ENCODE assay signal across 14 cellular contexts in the genomic region with DNA sequence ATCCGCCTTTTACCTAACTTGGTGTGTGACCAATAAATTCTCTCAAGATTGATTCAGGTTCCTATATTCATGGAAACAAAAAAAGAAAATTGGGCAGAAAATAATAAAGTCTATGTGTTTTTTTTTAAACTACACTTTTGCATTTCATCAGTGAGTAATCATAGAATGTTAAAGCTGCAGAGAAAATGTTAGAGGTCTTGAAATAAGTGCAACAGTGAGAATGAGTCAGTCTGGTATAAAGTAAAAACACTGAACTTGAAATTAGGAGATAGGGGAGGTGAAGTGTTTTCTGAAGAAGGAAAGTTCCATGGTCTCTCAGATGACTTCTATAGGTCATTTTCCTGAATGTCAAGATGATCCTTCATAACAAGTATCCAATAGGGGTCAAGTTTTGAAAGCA.
"Had no signal": no experiment of that assay in that cellular context is flagged by ENCODE, and none has a peak within 500 bp of the region (broad histone marks: within the 10 kb centered on the region; RNA-seq: fewer than 3 reads in every experiment).

No MANE protein-coding gene starts in this region.

- H3K36me3 ChIP-seq: brain microvascular endothelial cell, gastrocnemius medialis, heart right ventricle, neural progenitor cell, tibial nerve, vagina had no signal

- DNase-seq: activated naive CD4-positive, alpha-beta T cell treated with anti-CD3 and anti-CD28 coated beads, Interleukin-2, amount 50 U/mL, for 16 hours; activated T-cell treated with anti-CD3 and anti-CD28 coated beads, Interleukin-2, amount 50 U/mL, for 1 hour; amniotic stem cell; brain microvascular endothelial cell; cerebellar nuclear complex; gastrocnemius medialis; heart right ventricle; kidney glomerular epithelial cell; stimulated activated CD4-positive, alpha-beta T cell treated with anti-CD3 and anti-CD28 coated beads, Interleukin-2, amount 100 ng/mL, for 24 hours; stimulated activated naive B cell treated with anti-CD40 and anti-IgM and Interleukin-4, amounts not matched to agents 10 μg/mL and 1 μg/mL and 100 μg/mL, for 72 hours had no signal

- H3K27ac ChIP-seq: brain microvascular endothelial cell, gastrocnemius medialis, heart right ventricle, neural progenitor cell, parathyroid adenoma, tibial nerve, vagina had no signal

- ATAC-seq: gastrocnemius medialis; heart right ventricle; stimulated activated naive B cell treated with anti-CD40 and anti-IgM and Interleukin-4, amounts not matched to agents 10 μg/mL and 1 μg/mL and 100 μg/mL, for 72 hours had no signal

- H3K4me3 ChIP-seq: gastrocnemius medialis, heart right ventricle, neural progenitor cell, tibial nerve, vagina had no signal

- H3K36me3 Mint-ChIP-seq: neural progenitor cell had no signal

- H3K27ac Mint-ChIP-seq: neural progenitor cell; stimulated activated naive B cell treated with anti-CD40 and anti-IgM and Interleukin-4, amounts not matched to agents 10 μg/mL and 1 μg/mL and 100 μg/mL, for 72 hours had no signal

- H3K9me3 Mint-ChIP-seq: neural progenitor cell had no signal

- H3K27me3 ChIP-seq: brain microvascular endothelial cell, gastrocnemius medialis, heart right ventricle, neural progenitor cell, tibial nerve, vagina had no signal

- H3K4me1 ChIP-seq: gastrocnemius medialis, heart right ventricle, neural progenitor cell, parathyroid adenoma, tibial nerve, vagina had no signal

- H3K27me3 Mint-ChIP-seq: stimulated activated naive B cell treated with anti-CD40 and anti-IgM and Interleukin-4, amounts not matched to agents 10 μg/mL and 1 μg/mL and 100 μg/mL, for 72 hours had no signal

- H3K9me3 ChIP-seq: gastrocnemius medialis, heart right ventricle, tibial nerve, vagina had no signal

- H3K4me3 Mint-ChIP-seq: neural progenitor cell; stimulated activated naive B cell treated with anti-CD40 and anti-IgM and Interleukin-4, amounts not matched to agents 10 μg/mL and 1 μg/mL and 100 μg/mL, for 72 hours had no signal

- H3K4me1 Mint-ChIP-seq: stimulated activated naive B cell treated with anti-CD40 and anti-IgM and Interleukin-4, amounts not matched to agents 10 μg/mL and 1 μg/mL and 100 μg/mL, for 72 hours had no signal
